ENCODE assay signal across 14 cellular contexts in the genomic region with DNA sequence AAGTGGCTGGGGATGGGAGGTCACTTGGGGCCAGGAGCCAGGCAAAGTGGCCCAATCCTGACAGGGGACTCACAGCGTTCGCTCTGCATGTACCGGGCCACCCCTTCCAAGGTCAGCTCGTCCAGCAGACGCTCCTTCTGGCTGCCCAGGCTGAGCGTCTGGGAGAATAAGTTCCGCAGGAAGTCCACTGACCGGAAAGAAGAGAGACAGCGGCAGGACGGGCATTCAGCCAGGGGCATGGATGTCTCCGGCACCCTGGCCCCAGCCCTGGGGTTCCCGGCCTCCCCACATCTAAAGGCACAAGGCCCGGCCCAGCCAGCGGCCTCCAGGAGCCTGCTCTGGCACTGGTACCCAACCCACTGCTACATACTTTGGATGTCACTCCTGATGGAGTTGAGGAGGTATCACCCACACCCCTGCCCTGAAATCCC. TPM values are rescaled to one million over a fixed set of nuclear protein-coding genes. Genes with fewer than 3 reads are reported as not detected.
"Had no signal": no experiment of that assay in that cellular context is flagged by ENCODE, and none has a peak within 500 bp of the region (broad histone marks: within the 10 kb centered on the region; RNA-seq: fewer than 3 reads in every experiment).

No MANE protein-coding gene starts in this region.

- DNase-seq: activated B cell treated with CpG ODN at 0.5 μM for 24 hours; activated CD4-positive, alpha-beta T cell treated with anti-CD3 and anti-CD28 coated beads, Interleukin-2, amount 10 ng/mL, durations not matched to agents 24 days and 14 days; amniotic stem cell; glutamatergic neuron; left colon; mesendoderm; nephron progenitor cell; stimulated activated CD4-positive, alpha-beta T cell treated with anti-CD3 and anti-CD28 coated beads, Interleukin-4, amount 100 ng/mL, for 4 hours; stomach; T-helper 17 cell; tibial artery had no signal

- ATAC-seq: esophagus mucosa, left colon, T-helper 17 cell had no signal

- H3K9me3 Mint-ChIP-seq: activated B cell treated with CpG ODN at 0.5 μM for 24 hours; activated CD4-positive, alpha-beta T cell treated with anti-CD3 and anti-CD28 coated beads, Interleukin-2, amount 10 ng/mL, durations not matched to agents 24 days and 14 days; activated naive CD4-positive, alpha-beta T cell treated with anti-CD3 and anti-CD28 coated beads, Interleukin-2, amount 50 U/mL, for 24 hours; nephron progenitor cell had no signal

- H3K27me3 Mint-ChIP-seq: activated B cell treated with CpG ODN at 0.5 μM for 24 hours; activated CD4-positive, alpha-beta T cell treated with anti-CD3 and anti-CD28 coated beads, Interleukin-2, amount 10 ng/mL, durations not matched to agents 24 days and 14 days; activated naive CD4-positive, alpha-beta T cell treated with anti-CD3 and anti-CD28 coated beads, Interleukin-2, amount 50 U/mL, for 24 hours; T-helper 17 cell had no signal

- H3K4me3 ChIP-seq: stomach, tibial artery had no signal

- H3K4me3 Mint-ChIP-seq: activated B cell treated with CpG ODN at 0.5 μM for 24 hours; activated CD4-positive, alpha-beta T cell treated with anti-CD3 and anti-CD28 coated beads, Interleukin-2, amount 10 ng/mL, durations not matched to agents 24 days and 14 days; activated naive CD4-positive, alpha-beta T cell treated with anti-CD3 and anti-CD28 coated beads, Interleukin-2, amount 50 U/mL, for 24 hours; nephron progenitor cell; T-helper 17 cell had no signal

- H3K9me3 ChIP-seq: stomach, tibial artery had no signal

- H3K27ac Mint-ChIP-seq: activated B cell treated with CpG ODN at 0.5 μM for 24 hours; activated CD4-positive, alpha-beta T cell treated with anti-CD3 and anti-CD28 coated beads, Interleukin-2, amount 10 ng/mL, durations not matched to agents 24 days and 14 days; activated naive CD4-positive, alpha-beta T cell treated with anti-CD3 and anti-CD28 coated beads, Interleukin-2, amount 50 U/mL, for 24 hours had no signal

- H3K27ac ChIP-seq: stomach, tibial artery had no signal

- H3K27me3 ChIP-seq: stomach, tibial artery had no signal

RNA-seq across cellular contexts. Expression of gene CCER2, which starts 18.6 kb away (rescaled TPM):
- total RNA-seq: dermis blood vessel endothelial cell had no signal
